In genomic region chr17:1714980-1715802, GRCh38 we compare ENCODE assay signal across 8 cellular contexts. TPM values are rescaled to one million over a fixed set of nuclear protein-coding genes. Genes with fewer than 3 reads are reported as not detected.
DNase-seq lines count a peak whose midpoint lies in the region; ATAC-seq and TF ChIP-seq lines count a peak whose summit lies in the region.

No MANE protein-coding gene starts in this region.

- H3K4me1 ChIP-seq in esophagus squamous epithelium: peaks cover 26 to 69% (median 41%) of the 10 kb centered on the region in 3 donors
- H3K4me1 ChIP-seq in upper lobe of left lung: peaks cover 46 to 59% (median 55%) of the 10 kb centered on the region in 4 donors

- ATAC-seq in upper lobe of left lung (ENCODE audit: low FRiP score in 2 of 2) (peak; percentile 67 to 69), HG03280 (IDR thresholded peaks at IDR 0.05; ENCODE audit: unreplicated experiment) (no peak), GM19324 (IDR thresholded peaks at IDR 0.05; ENCODE audit: low FRiP score, unreplicated experiment) (no peak)

- no peak for TF ChIP-seq EP300 in upper lobe of left lung (IDR thresholded peaks at IDR 0.05)

- TF ChIP-seq CTCF in esophagus squamous epithelium (IDR thresholded peaks at IDR 0.05) (no peak), upper lobe of left lung (IDR thresholded peaks at IDR 0.05) (no peak)

- peak overlapping the region; percentile 86 to 100 (median 91) for H3K4me3 ChIP-seq in esophagus squamous epithelium
- H3K4me3 ChIP-seq in upper lobe of left lung: peak overlapping the region; percentile 68 to 98 (median 85)

- 2 to 8% methylated on average over 6 to 13 of the region's 32 CpGs for WGBS in esophagus squamous epithelium, 2 donors
- 0 to 2% methylated on average over 9 to 14 of the region's 32 CpGs for whole genome bisulfite sequencing in upper lobe of left lung, 2 donors

- no peaks in the 10 kb centered on the region for H3K9me3 ChIP-seq in esophagus squamous epithelium
- no peaks in the 10 kb centered on the region for H3K9me3 ChIP-seq in upper lobe of left lung

- TF ChIP-seq POLR2A in esophagus squamous epithelium (IDR thresholded peaks at IDR 0.05): peak in 2 of 4 donors; percentile 52 to 81
- TF ChIP-seq POLR2A in upper lobe of left lung (IDR thresholded peaks at IDR 0.05): peak; percentile 23 to 80 (median 59)

- intact Hi-C loops in esophagus squamous epithelium (cut with DNase I): no loop called here

- DNase-seq in DMS53 (lab: John Stamatoyannopoulos, UW): peak; percentile 82
- peak; percentile 13 for DNase-seq in NCI-H146 treated with DMSO at 0.1 percent for 48 hours (lab: John Stamatoyannopoulos, UW; ENCODE audit: unreplicated experiment)
- peak; percentile 35 for DNase-seq in activated T-cell treated with anti-CD3 and anti-CD28 coated beads for 48 hours (ENCODE audit: low read depth)
- DNase-seq in esophagus squamous epithelium (lab: John Stamatoyannopoulos, UW): no peak
- peak; percentile 100 for DNase-seq in myocyte (ENCODE audit: low read depth)
- peak; percentile 91 to 92 for DNase-seq in upper lobe of left lung

- H3K27me3 ChIP-seq in esophagus squamous epithelium (no peaks in the 10 kb centered on the region), upper lobe of left lung (no peaks in the 10 kb centered on the region)

- peaks cover 8 to 27% (median 14%) of the 10 kb centered on the region in 3 donors for H3K36me3 ChIP-seq in esophagus squamous epithelium
- peaks cover 4 to 32% (median 19%) of the 10 kb centered on the region in 4 donors for H3K36me3 ChIP-seq in upper lobe of left lung

- H3K27ac ChIP-seq in esophagus squamous epithelium (peak overlapping the region; percentile 97 to 100 (median 100)), upper lobe of left lung (peak overlapping the region; percentile 95 to 100 (median 98))

RNA-seq across cellular contexts. Expression of gene TLCD2, which starts 5.0 kb away (rescaled TPM):
- 1 to 10 TPM; 4.2 to 6.0 (median 5.6) TPM for total RNA-seq in esophagus squamous epithelium
- total RNA-seq in myocyte: 1.7 and 1.8 TPM in 2 replicates
- polyA plus RNA-seq in myocyte (2012): 10.2 TPM
- total RNA-seq in upper lobe of left lung: 10 to 100 TPM; 11.3 to 24.7 (median 14.9) TPM

RNA-seq across cellular contexts. Expression of gene WDR81, which starts 9.3 kb away (rescaled TPM):
- total RNA-seq in esophagus squamous epithelium (10 to 100 TPM; 12.5 to 33.8 (median 21.1) TPM), myocyte (76.0 and 76.8 TPM in 2 replicates), upper lobe of left lung (100 to 1,000 TPM in 2 of 6 donors, 10 to 100 TPM in 4; 47.4 to 162 (median 60.8) TPM)
- 30.0 TPM for polyA plus RNA-seq in myocyte (2012)

RNA-seq across cellular contexts. Expression of gene SERPINF2, which starts 27.5 kb away (rescaled TPM):
- total RNA-seq in esophagus squamous epithelium: 1 to 10 TPM in 2 of 4 donors, under 1 TPM in 2; 0.22 to 7.1 (median 1.6) TPM
- total RNA-seq in myocyte: 0.67 and 2.0 TPM in 2 replicates
- 1.1 TPM for polyA plus RNA-seq in myocyte (2012)
- 10 to 100 TPM in 5 of 6 donors, 1 to 10 TPM in 1; 4.6 to 48.2 (median 24.6) TPM for total RNA-seq in upper lobe of left lung

RNA-seq across cellular contexts. Expression of gene PRPF8, which starts 30.5 kb away (rescaled TPM):
- 100 to 1,000 TPM; 112 to 157 (median 145) TPM for total RNA-seq in esophagus squamous epithelium
- 86.1 and 89.3 TPM in 2 replicates for total RNA-seq in myocyte
- 147 TPM for polyA plus RNA-seq in myocyte (2012)
- 100 to 1,000 TPM; 173 to 283 (median 220) TPM for total RNA-seq in upper lobe of left lung

RNA-seq across cellular contexts. Expression of gene SERPINF1, which starts 46.7 kb away (rescaled TPM):
- 100 to 1,000 TPM in 2 of 4 donors, 10 to 100 TPM in 2; 26.6 to 351 (median 80.6) TPM for total RNA-seq in esophagus squamous epithelium
- total RNA-seq in myocyte: 5,512 and 6,691 TPM in 2 replicates
- polyA plus RNA-seq in myocyte (2012): 567 TPM
- 100 to 1,000 TPM in 4 of 6 donors, 10 to 100 TPM in 2; 69.8 to 235 (median 114) TPM for total RNA-seq in upper lobe of left lung

Comparison
In these comparisons a context has a peak if more than half of its experiments do, and no peak if none do; other contexts are left out.
1. ATAC-seq: peak in upper lobe of left lung (2 of 2); none in HG03280 (single experiment) and GM19324 (single experiment).